Comparison of ENCODE assay signal across 16 cellular contexts in the genomic region with DNA sequence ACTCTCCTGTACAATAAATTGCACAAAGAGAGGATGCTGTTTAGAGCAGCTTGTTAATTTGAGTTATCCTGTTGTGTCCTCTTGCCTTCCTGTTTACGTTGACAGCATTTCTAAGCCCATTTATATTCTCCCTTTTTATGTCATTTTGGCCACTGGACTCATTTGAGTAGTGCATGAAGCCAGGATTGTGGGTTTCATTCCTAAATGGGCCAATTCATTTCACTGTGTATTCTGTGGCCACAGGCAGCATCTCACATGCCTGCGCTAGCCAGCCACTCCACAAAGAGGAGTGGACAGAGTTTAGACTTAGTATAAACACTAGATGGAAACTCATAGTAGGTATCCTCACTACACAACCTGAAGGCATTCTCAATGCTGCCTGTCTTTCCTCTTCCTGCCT.
A peak's percentile ranks its signal among the peaks of the same experiment; 100 is the strongest.
DNase-seq lines count a peak whose midpoint lies in the region; ATAC-seq, FAIRE-seq and TF ChIP-seq lines count a peak whose summit lies in the region.
"Had no signal": no experiment of that assay in that cellular context is flagged by ENCODE, and none has a peak within 500 bp of the region (broad histone marks: within the 10 kb centered on the region; RNA-seq: fewer than 3 reads in every experiment).

No MANE protein-coding gene starts in this region.

- H3K9ac ChIP-seq in astrocyte (ENCODE audit: low read length): no peak overlapping the region

- no peaks in the 10 kb centered on the region for H3K27me3 ChIP-seq in astrocyte (ENCODE audit: insufficient read depth, low read length)
- H3K27me3 ChIP-seq in esophagus muscularis mucosa: no peaks in the 10 kb centered on the region
- H3K27me3 ChIP-seq: BE2C had no signal

- no peaks in the 10 kb centered on the region for H3K4me1 ChIP-seq in astrocyte (ENCODE audit: insufficient read depth, low read length)
- peaks cover 0 to 24% (median 20%) of the 10 kb centered on the region in 4 donors for H3K4me1 ChIP-seq in esophagus muscularis mucosa

- H4K20me1 ChIP-seq in astrocyte (ENCODE audit: insufficient read depth, low read length): no peaks in the 10 kb centered on the region

- H3K27ac ChIP-seq in astrocyte (ENCODE audit: low read depth, low read length) (no peak overlapping the region), esophagus muscularis mucosa (replicated peaks in 1 of 4) (no peak overlapping the region)

- H3K27me3 Mint-ChIP-seq in astrocyte (ENCODE audit: low read depth, unreplicated experiment): no peaks in the 10 kb centered on the region
- H3K27me3 Mint-ChIP-seq: IgD-negative memory B cell had no signal

- H3K9me3 ChIP-seq in astrocyte (ENCODE audit: insufficient read depth, low read depth, low read length) (no peaks in the 10 kb centered on the region), esophagus muscularis mucosa (no peaks in the 10 kb centered on the region)
- H3K9me3 ChIP-seq: BE2C had no signal

- no peak for TF ChIP-seq POLR2A in esophagus muscularis mucosa (IDR thresholded peaks at IDR 0.05; ENCODE audit: low read depth)

- intact Hi-C loops in esophagus muscularis mucosa (cut with DNase I): no loop called here

- no peak for TF ChIP-seq EP300 in esophagus muscularis mucosa (IDR thresholded peaks at IDR 0.05)

- TF ChIP-seq CTCF in astrocyte (IDR thresholded peaks at IDR 0.05; ENCODE audit: insufficient read depth, low read depth, low read length) (no peak), esophagus muscularis mucosa (IDR thresholded peaks at IDR 0.05) (no peak)

- ATAC-seq in GM19467 (IDR thresholded peaks at IDR 0.05; ENCODE audit: unreplicated experiment): no peak
- ATAC-seq: CD8-positive, alpha-beta T cell; GM12878; GM23338 had no signal

- H2AFZ ChIP-seq in astrocyte (ENCODE audit: low read depth, low read length): no peak overlapping the region
- H2AFZ ChIP-seq: GM23338 had no signal

- no peaks in the 10 kb centered on the region for H3K36me3 Mint-ChIP-seq in astrocyte (ENCODE audit: low read depth, unreplicated experiment)
- H3K36me3 Mint-ChIP-seq: CD8-positive, alpha-beta T cell; IgD-negative memory B cell had no signal

- H3K79me2 ChIP-seq in astrocyte (ENCODE audit: insufficient read depth, low read length): no peaks in the 10 kb centered on the region

- H3K4me3 ChIP-seq in astrocyte (ENCODE audit: insufficient read depth, low read depth, low read length) (no peak overlapping the region), esophagus muscularis mucosa (no peak overlapping the region)
- H3K4me3 ChIP-seq: GM12878, GM23338 had no signal

- WGBS in esophagus muscularis mucosa: 93% methylated on average over 2 of the region's 2 CpGs

- no peak overlapping the region for H3K27ac Mint-ChIP-seq in astrocyte (ENCODE audit: unreplicated experiment)
- H3K27ac Mint-ChIP-seq: CD14-positive monocyte; CD8-positive, alpha-beta T cell; GM23338; IgD-negative memory B cell had no signal

- H3K4me2 ChIP-seq in astrocyte (ENCODE audit: low read length): no peak overlapping the region
- H3K4me2 ChIP-seq: GM23338 had no signal

- no peak overlapping the region for H3K4me3 Mint-ChIP-seq in astrocyte (ENCODE audit: unreplicated experiment)
- H3K4me3 Mint-ChIP-seq: CD14-positive monocyte; CD8-positive, alpha-beta T cell; GM23338; IgD-negative memory B cell had no signal

- FAIRE-seq in HTR-8/SVneo (lab: Jason Lieb, UNC) (peak; percentile 13), astrocyte (lab: Jason Lieb, UNC) (no peak)
- FAIRE-seq: A204.1, GM12878 had no signal

- peaks cover 4% of the 10 kb centered on the region for H3K4me1 Mint-ChIP-seq in astrocyte (ENCODE audit: low read depth, unreplicated experiment)
- H3K4me1 Mint-ChIP-seq: CD14-positive monocyte, IgD-negative memory B cell had no signal

- no peaks in the 10 kb centered on the region for H3K9me3 Mint-ChIP-seq in astrocyte (ENCODE audit: unreplicated experiment)
- H3K9me3 Mint-ChIP-seq: CD14-positive monocyte; CD8-positive, alpha-beta T cell; GM23338; IgD-negative memory B cell had no signal

- DNase-seq in HTR-8/SVneo (ENCODE audit: insufficient read length, low spot score) (no peak), astrocyte (ENCODE audit: low read depth) (peak; percentile 14), fibroblast of peridontal ligament (ENCODE audit: extremely low read depth) (peak; percentile 41), NCI-H1417 treated with DMSO at 0.1 percent for 48 hours (lab: John Stamatoyannopoulos, UW) (no peak), NOMO-1 treated with dmso at 0.1 percent for 144 hours (lab: John Stamatoyannopoulos, UW; ENCODE audit: unreplicated experiment) (no peak), esophagus muscularis mucosa (ENCODE audit: extremely low spot score) (no peak)
- DNase-seq: BE2C; CD8-positive, alpha-beta T cell; DMS 273 treated with DMSO at 0.1 percent for 48 hours; H7 had no signal

- peaks cover 3% of the 10 kb centered on the region for H3K36me3 ChIP-seq in astrocyte (ENCODE audit: insufficient read depth, low read length)
- no peaks in the 10 kb centered on the region for H3K36me3 ChIP-seq in esophagus muscularis mucosa

Comparison
In these comparisons a context has a peak if more than half of its experiments do, and no peak if none do; other contexts are left out.
1. DNase-seq: peak in astrocyte (single experiment) and fibroblast of peridontal ligament (single experiment); none in HTR-8/SVneo (single experiment), NCI-H1417 treated with DMSO at 0.1 percent for 48 hours (single experiment), NOMO-1 treated with dmso at 0.1 percent for 144 hours (single experiment) and esophagus muscularis mucosa (single experiment).